Comparison of ENCODE assay signal across 12 cellular contexts in the genomic region with DNA sequence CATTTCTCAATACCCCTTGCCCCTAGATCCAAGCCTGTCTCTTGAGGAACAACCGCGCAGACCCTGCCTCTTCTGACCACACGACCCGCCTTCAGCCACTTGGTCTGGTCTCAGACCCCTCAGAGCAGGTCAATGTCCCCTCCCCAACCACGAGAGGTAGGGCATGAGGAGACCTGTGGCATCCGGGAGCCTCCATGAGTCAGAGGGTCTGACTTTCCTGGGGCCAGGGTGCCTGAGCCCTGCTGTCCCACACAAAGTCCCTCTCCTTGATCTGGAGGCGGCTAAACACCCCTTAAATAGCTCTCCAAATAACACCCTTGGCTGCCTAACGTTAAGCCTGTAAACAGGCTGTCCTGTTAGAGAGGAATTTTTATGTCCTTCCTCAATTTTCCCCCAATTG. TPM values are rescaled to one million over a fixed set of nuclear protein-coding genes. Genes with fewer than 3 reads are reported as not detected.
"Had no signal": no experiment of that assay in that cellular context is flagged by ENCODE, and none has a peak within 500 bp of the region (broad histone marks: within the 10 kb centered on the region; RNA-seq: fewer than 3 reads in every experiment).

No MANE protein-coding gene starts in this region.

- H3K4me1 ChIP-seq: parathyroid adenoma had no signal

- H3K27ac Mint-ChIP-seq: activated CD4-positive, alpha-beta memory T cell treated with anti-CD3 and anti-CD28 coated beads, Interleukin-2, amount 10 ng/mL, durations not matched to agents 7 days and 5 days; neural progenitor cell had no signal

- H3K9me3 Mint-ChIP-seq: activated CD4-positive, alpha-beta memory T cell treated with anti-CD3 and anti-CD28 coated beads, Interleukin-2, amount 10 ng/mL, durations not matched to agents 7 days and 5 days; activated naive CD4-positive, alpha-beta T cell treated with anti-CD3 and anti-CD28 coated beads, Interleukin-2, amount 50 U/mL, for 24 hours; neural progenitor cell; T-helper 2 cell treated with Interferon-gamma antibody and Interleukin-4, amounts not matched to agents 5 μg/mL and 100 μg/mL, for 36 hours had no signal

- H3K36me3 ChIP-seq: cardiac muscle cell, neural progenitor cell, stomach, thoracic aorta had no signal

- DNase-seq: activated CD4-positive, alpha-beta memory T cell treated with anti-CD3 and anti-CD28 coated beads, Interleukin-2, amount 10 ng/mL, durations not matched to agents 7 days and 5 days; foreskin melanocyte; head of caudate nucleus; stimulated activated CD4-positive, alpha-beta T cell treated with anti-CD3 and anti-CD28 coated beads, Interleukin-4, amount 100 ng/mL, for 4 hours; stomach had no signal

- H3K27ac ChIP-seq: cardiac muscle cell, neural progenitor cell, parathyroid adenoma, stomach, thoracic aorta had no signal

- H3K4me3 Mint-ChIP-seq: activated CD4-positive, alpha-beta memory T cell treated with anti-CD3 and anti-CD28 coated beads, Interleukin-2, amount 10 ng/mL, durations not matched to agents 7 days and 5 days; activated naive CD4-positive, alpha-beta T cell treated with anti-CD3 and anti-CD28 coated beads, Interleukin-2, amount 50 U/mL, for 24 hours; T-helper 2 cell treated with Interferon-gamma antibody and Interleukin-4, amounts not matched to agents 5 μg/mL and 100 μg/mL, for 36 hours had no signal

- H3K27me3 Mint-ChIP-seq: activated CD4-positive, alpha-beta memory T cell treated with anti-CD3 and anti-CD28 coated beads, Interleukin-2, amount 10 ng/mL, durations not matched to agents 7 days and 5 days; activated naive CD4-positive, alpha-beta T cell treated with anti-CD3 and anti-CD28 coated beads, Interleukin-2, amount 50 U/mL, for 24 hours had no signal

- H3K9me3 ChIP-seq: stomach, thoracic aorta had no signal

- H3K36me3 Mint-ChIP-seq: neural progenitor cell had no signal

- H3K4me3 ChIP-seq: cardiac muscle cell, neural progenitor cell had no signal

RNA-seq across cellular contexts. Expression of a gene that starts 5.1 kb away (rescaled TPM):
- total RNA-seq: skeletal muscle tissue had no signal
